8 cellular contexts compared by ENCODE assay signal in the genomic region with DNA sequence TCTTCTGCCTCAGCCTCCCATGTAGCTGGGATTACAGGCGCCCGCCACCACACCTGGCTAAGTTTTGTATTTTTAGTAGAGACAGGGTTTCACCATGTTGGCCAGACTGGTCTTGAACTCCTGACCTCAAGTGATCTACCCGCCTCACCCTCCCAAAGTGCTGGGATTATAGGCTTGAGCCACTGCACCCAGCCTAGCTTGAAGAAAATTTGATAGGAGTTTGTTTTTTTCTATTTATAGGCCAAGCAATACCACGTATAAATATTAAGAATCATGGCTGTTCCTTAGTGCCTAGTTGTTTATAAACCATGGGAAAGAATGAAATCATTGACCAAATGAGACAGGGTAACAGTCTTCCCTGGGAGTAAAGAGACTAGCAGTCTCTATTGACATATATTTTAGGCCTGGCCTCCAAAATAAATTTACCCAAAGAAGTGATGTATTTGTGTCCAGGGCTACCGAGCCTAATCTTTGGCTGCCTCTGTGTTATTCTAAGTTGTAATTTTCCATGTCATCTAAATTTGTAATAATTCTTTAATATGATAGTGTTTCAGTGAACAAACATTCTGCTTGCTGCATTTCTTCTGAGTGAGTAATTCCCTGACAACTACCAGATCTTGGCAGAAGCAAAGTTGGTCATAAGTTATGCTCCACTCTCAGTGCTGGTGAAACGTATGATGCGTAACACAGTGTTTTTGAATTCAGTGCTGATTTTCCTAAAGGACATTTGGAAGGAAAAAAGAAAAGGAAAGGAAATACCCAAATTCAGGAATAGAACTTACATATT. TPM values are rescaled to one million over a fixed set of nuclear protein-coding genes. Genes with fewer than 3 reads are reported as not detected.
A peak's percentile ranks its signal among the peaks of the same experiment; 100 is the strongest.
DNase-seq lines count a peak whose midpoint lies in the region; ATAC-seq, FAIRE-seq and TF ChIP-seq lines count a peak whose summit lies in the region.

No MANE protein-coding gene starts in this region.

- no peak overlapping the region; the same call in 1 of the 2 replicates for H3K4me3 ChIP-seq in PC-3 (ENCODE audit: low read length)
- H3K4me3 ChIP-seq in upper lobe of right lung, result no peak overlapping the region

- TF ChIP-seq CTCF in PC-3 (conservative IDR thresholded peaks at IDR 0.05; ENCODE audit: low read depth, low read length) (no peak), upper lobe of right lung (IDR thresholded peaks at IDR 0.05) (no peak)

- H3K9me3 ChIP-seq in PC-3 (ENCODE audit: low read length) (no peaks in the 10 kb centered on the region), upper lobe of right lung (no peaks in the 10 kb centered on the region)

- H3K9me2 ChIP-seq in PC-3 (replicated peaks; ENCODE audit: low read length), result no peaks in the 10 kb centered on the region

- no peak overlapping the region for H3K9ac ChIP-seq in PC-3 (ENCODE audit: low read length)

- CTCF ChIA-PET in PC-3 (lab: Charles Lee), result no interaction called here

- H3K36me3 ChIP-seq in PC-3 (ENCODE audit: low read depth, low read length) (no peaks in the 10 kb centered on the region), upper lobe of right lung (peaks cover 13% of the 10 kb centered on the region)

- peak overlapping the region; percentile 80 for H3K27ac ChIP-seq in PC-3 (ENCODE audit: low read length)
- peak overlapping the region; percentile 58 for H3K27ac ChIP-seq in upper lobe of right lung

- no peaks in the 10 kb centered on the region for H3F3A ChIP-seq in PC-3 (ENCODE audit: low read length, unreplicated experiment)

- no peaks in the 10 kb centered on the region for H4K20me1 ChIP-seq in PC-3 (ENCODE audit: low read length)

- peak overlapping the region; percentile 63 for H3K4me2 ChIP-seq in PC-3 (ENCODE audit: low read length)

- H3K27me3 ChIP-seq in PC-3 (ENCODE audit: low read length) (no peaks in the 10 kb centered on the region), upper lobe of right lung (no peaks in the 10 kb centered on the region)

- peak; percentile 80 for FAIRE-seq in endometrium (lab: Jason Lieb, UNC)

- H3K4me1 ChIP-seq in PC-3 (ENCODE audit: insufficient read depth, low read length) (peaks cover 22% of the 10 kb centered on the region), upper lobe of right lung (peaks cover 14% of the 10 kb centered on the region)

- H3K79me2 ChIP-seq in PC-3 (ENCODE audit: low read length), result peaks cover 50% of the 10 kb centered on the region

- DNase-seq in PC-3 (peak; percentile 81), medulla oblongata (ENCODE audit: extremely low spot score) (peak; percentile 55), upper lobe of right lung (no peak), GM19238 (ENCODE audit: insufficient read length, low spot score) (no peak)

- intact Hi-C loops in PC-3 (cut with micrococcal nuclease), result no loop called here
- intact Hi-C loops in upper lobe of right lung (cut with DNase I), result no loop called here

- peak; percentile 98 for ATAC-seq in PC-3
- ATAC-seq in upper lobe of right lung, result peak; percentile 24
- ATAC-seq in GM19395 (IDR thresholded peaks at IDR 0.05; ENCODE audit: unreplicated experiment), result no peak
- ATAC-seq in HG03135 (IDR thresholded peaks at IDR 0.05; ENCODE audit: unreplicated experiment), result no peak
- no peak for ATAC-seq in GM18907 (IDR thresholded peaks at IDR 0.05; ENCODE audit: unreplicated experiment)

- POLR2A ChIA-PET in PC-3 (lab: Charles Lee; ENCODE audit: unreplicated experiment), result interaction anchor here (0.7 kb wide), 1 partner anchor 152 kb away, joined by 4 read pairs; no protein-coding TSS in a partner anchor

- no peak overlapping the region for H2AFZ ChIP-seq in PC-3 (ENCODE audit: low read length)

- no TSS peak for BruUV-seq in PC-3 (replicated peaks; lab: Mats Ljungman, UMichigan)

RNA-seq across cellular contexts. Expression of gene PKD2, which starts 10.3 kb away (rescaled TPM):
- total RNA-seq in PC-3 (2014; rRNA removed), result 12.9 and 14.9 TPM in 2 replicates
- total RNA-seq in upper lobe of right lung, result 37.8 TPM

RNA-seq across cellular contexts. Expression of gene SPP1, which starts 42.2 kb away (rescaled TPM):
- total RNA-seq in PC-3 (2014; rRNA removed), result not detected in 2 replicates
- total RNA-seq in upper lobe of right lung, result 45.4 TPM

Comparison
In these comparisons a context has a peak if more than half of its experiments do, and no peak if none do; other contexts are left out.
1. ATAC-seq: peak in PC-3 (single experiment) and upper lobe of right lung (single experiment); none in GM19395 (single experiment), HG03135 (single experiment) and GM18907 (single experiment).
2. DNase-seq: peak in PC-3 (single experiment) and medulla oblongata (single experiment); none in upper lobe of right lung (single experiment) and GM19238 (single experiment).
3. RNA of gene SPP1, which starts 42.2 kb away (total RNA-seq): 45.4 TPM in upper lobe of right lung (single experiment); not detected in PC-3; every median in the first group is over 10 times any median in the second.